ENCODE assay signal across 11 cellular contexts in genomic region chr2:151619337-151619989, GRCh38.
DNase-seq lines count a peak whose midpoint lies in the region; ATAC-seq and TF ChIP-seq lines count a peak whose summit lies in the region.
"Had no signal": no experiment of that assay in that cellular context is flagged by ENCODE, and none has a peak within 500 bp of the region (broad histone marks: within the 10 kb centered on the region; RNA-seq: fewer than 3 reads in every experiment).

No MANE protein-coding gene starts in this region.

- peaks cover 5% of the 10 kb centered on the region for H3K27me3 Mint-ChIP-seq in activated T-helper 1 cell treated with anti-CD3 and anti-CD28 coated beads, Interleukin-12 subunit alpha, Interleukin-12 subunit beta, Interleukin-2, Interleukin-4 antibody, amounts not matched to agents 30 ng/mL and 10 ng/mL and 1 ng/mL, durations not matched to agents 14 hours and 24 hours and 36 hours (ENCODE audit: insufficient read depth)
- no peaks in the 10 kb centered on the region for H3K27me3 Mint-ChIP-seq in neural progenitor cell (ENCODE audit: insufficient read depth, low read depth)

- peaks cover under 1% of the 10 kb centered on the region for H3K9me3 Mint-ChIP-seq in activated T-helper 1 cell treated with anti-CD3 and anti-CD28 coated beads, Interleukin-12 subunit alpha, Interleukin-12 subunit beta, Interleukin-2, Interleukin-4 antibody, amounts not matched to agents 30 ng/mL and 10 ng/mL and 1 ng/mL, durations not matched to agents 14 hours and 24 hours and 36 hours
- H3K9me3 Mint-ChIP-seq in neural progenitor cell: no peaks in the 10 kb centered on the region
- H3K9me3 Mint-ChIP-seq: activated naive CD8-positive, alpha-beta T cell treated with anti-CD3 and anti-CD28 coated beads, Interleukin-2, amount 10 ng/mL, durations not matched to agents 7 days and 5 days had no signal

- TF ChIP-seq CTCF in fibroblast of pulmonary artery (IDR thresholded peaks at IDR 0.05; ENCODE audit: low read length, missing control alignments) (no peak), gastrocnemius medialis (IDR thresholded peaks at IDR 0.05 in 4 of 5, conservative IDR thresholded peaks at IDR 0.05 in 1 of 5) (no peak), neural progenitor cell (IDR thresholded peaks at IDR 0.05) (no peak)

- in situ Hi-C loops in SK-MEL-5 (cut with HindIII; ENCODE audit: low pct_unique_long_range_greater_than_20kb, low sequenced_read_pairs) (no loop called here), gastrocnemius medialis (cut with MboI; ENCODE audit: low sequenced_read_pairs in 4 of 4) (loop anchor here in 2 of 4 donors (25.0 kb wide), 1 partner anchor 393 kb away; no protein-coding TSS in a partner anchor)

- no peak overlapping the region for H3K4me3 Mint-ChIP-seq in activated T-helper 1 cell treated with anti-CD3 and anti-CD28 coated beads, Interleukin-12 subunit alpha, Interleukin-12 subunit beta, Interleukin-2, Interleukin-4 antibody, amounts not matched to agents 30 ng/mL and 10 ng/mL and 1 ng/mL, durations not matched to agents 14 hours and 24 hours and 36 hours
- H3K4me3 Mint-ChIP-seq in neural progenitor cell: no peak overlapping the region
- H3K4me3 Mint-ChIP-seq: activated naive CD8-positive, alpha-beta T cell treated with anti-CD3 and anti-CD28 coated beads, Interleukin-2, amount 10 ng/mL, durations not matched to agents 7 days and 5 days had no signal

- H3K4me2 ChIP-seq in neural progenitor cell: no peak overlapping the region

- H3K9me3 ChIP-seq in gastrocnemius medialis (no peaks in the 10 kb centered on the region), neural progenitor cell (ENCODE audit: low read depth) (no peaks in the 10 kb centered on the region)

- peak; percentile 84 for DNase-seq in SK-MEL-5 (ENCODE audit: low read depth, low spot score)
- peak; percentile 35 for DNase-seq in fibroblast of pulmonary artery (ENCODE audit: low read depth)
- DNase-seq in gastrocnemius medialis: no peak
- DNase-seq in HUDEP-2 (lab: John Stamatoyannopoulos, UW; ENCODE audit: unreplicated experiment in 76 of 76): no peak
- no peak for DNase-seq in NCI-H524 (lab: John Stamatoyannopoulos, UW)
- no peak for DNase-seq in activated T-helper 1 cell treated with anti-CD3 and anti-CD28 coated beads, Interleukin-12 subunit alpha, Interleukin-12 subunit beta, Interleukin-2, Interleukin-4 antibody, amounts not matched to agents 30 ng/mL and 10 ng/mL and 1 ng/mL, durations not matched to agents 14 hours and 24 hours and 36 hours (ENCODE audit: low spot score)
- DNase-seq in neural progenitor cell (ENCODE audit: low spot score): no peak
- DNase-seq: activated naive CD8-positive, alpha-beta T cell treated with anti-CD3 and anti-CD28 coated beads, Interleukin-2, amount 10 ng/mL, durations not matched to agents 7 days and 5 days; NCI-H1048; right cardiac atrium had no signal

- H3K4me3 ChIP-seq in fibroblast of pulmonary artery (replicated peaks; ENCODE audit: low read depth, low read length) (no peak overlapping the region), gastrocnemius medialis (no peak overlapping the region), neural progenitor cell (no peak overlapping the region)

- peaks cover 0 to 98% of the 10 kb centered on the region in 2 donors for H3K36me3 ChIP-seq in gastrocnemius medialis
- H3K36me3 ChIP-seq in neural progenitor cell: no peaks in the 10 kb centered on the region

- no peaks in the 10 kb centered on the region for H3K36me3 Mint-ChIP-seq in activated T-helper 1 cell treated with anti-CD3 and anti-CD28 coated beads, Interleukin-12 subunit alpha, Interleukin-12 subunit beta, Interleukin-2, Interleukin-4 antibody, amounts not matched to agents 30 ng/mL and 10 ng/mL and 1 ng/mL, durations not matched to agents 14 hours and 24 hours and 36 hours (ENCODE audit: low read depth)
- H3K36me3 Mint-ChIP-seq in neural progenitor cell: no peaks in the 10 kb centered on the region

- H2AFZ ChIP-seq in neural progenitor cell (replicated peaks): no peak overlapping the region

- H3K4me1 ChIP-seq in gastrocnemius medialis (peaks cover 0 to 11% of the 10 kb centered on the region in 2 donors), neural progenitor cell (no peaks in the 10 kb centered on the region)

- intact Hi-C loops in gastrocnemius medialis (cut with DNase I; ENCODE audit: low total_unique reads): loop anchor here (5.0 kb wide), 3 partner anchors 48 to 112 kb away; no protein-coding TSS in a partner anchor
- intact Hi-C loops in activated T-helper 1 cell treated with anti-CD3 and anti-CD28 coated beads, Interleukin-12 subunit alpha, Interleukin-12 subunit beta, Interleukin-2, Interleukin-4 antibody, amounts not matched to agents 30 ng/mL and 10 ng/mL and 1 ng/mL, durations not matched to agents 14 hours and 24 hours and 36 hours (cut with micrococcal nuclease): loop anchor here (10.0 kb wide), 1 partner anchor 405 kb away; no protein-coding TSS in a partner anchor

- peak; percentile 67 for ATAC-seq in HG03432 (IDR thresholded peaks at IDR 0.05; ENCODE audit: unreplicated experiment)
- peak in 1 of 2 donors; percentile 45 for ATAC-seq in gastrocnemius medialis

- H4K20me1 ChIP-seq in neural progenitor cell (ENCODE audit: low read depth): no peaks in the 10 kb centered on the region

- no peak overlapping the region for H3K27ac Mint-ChIP-seq in activated T-helper 1 cell treated with anti-CD3 and anti-CD28 coated beads, Interleukin-12 subunit alpha, Interleukin-12 subunit beta, Interleukin-2, Interleukin-4 antibody, amounts not matched to agents 30 ng/mL and 10 ng/mL and 1 ng/mL, durations not matched to agents 14 hours and 24 hours and 36 hours
- H3K27ac Mint-ChIP-seq in neural progenitor cell: no peak overlapping the region
- H3K27ac Mint-ChIP-seq: activated naive CD8-positive, alpha-beta T cell treated with anti-CD3 and anti-CD28 coated beads, Interleukin-2, amount 10 ng/mL, durations not matched to agents 7 days and 5 days had no signal

- no peaks in the 10 kb centered on the region for H3F3A ChIP-seq in neural progenitor cell (ENCODE audit: low read depth)

- TF ChIP-seq POLR2A in gastrocnemius medialis (IDR thresholded peaks at IDR 0.05): no peak

- peaks cover 12% of the 10 kb centered on the region for H3K4me1 Mint-ChIP-seq in activated T-helper 1 cell treated with anti-CD3 and anti-CD28 coated beads, Interleukin-12 subunit alpha, Interleukin-12 subunit beta, Interleukin-2, Interleukin-4 antibody, amounts not matched to agents 30 ng/mL and 10 ng/mL and 1 ng/mL, durations not matched to agents 14 hours and 24 hours and 36 hours (ENCODE audit: low read depth)
- no peaks in the 10 kb centered on the region for H3K4me1 Mint-ChIP-seq in neural progenitor cell

- no peaks in the 10 kb centered on the region for H3K27me3 ChIP-seq in gastrocnemius medialis
- H3K27me3 ChIP-seq in neural progenitor cell: no peaks in the 10 kb centered on the region

- no peak overlapping the region for H3K9ac ChIP-seq in neural progenitor cell

- H3K79me2 ChIP-seq in neural progenitor cell (ENCODE audit: low read depth): no peaks in the 10 kb centered on the region

- H3K27ac ChIP-seq in gastrocnemius medialis: peak overlapping the region in 3 of 4 donors; percentile 13 to 54 (median 51)
- no peak overlapping the region for H3K27ac ChIP-seq in neural progenitor cell

Comparison
In these comparisons a context has a peak if more than half of its experiments do, and no peak if none do; other contexts are left out.
1. DNase-seq: peak in SK-MEL-5 (single experiment) and fibroblast of pulmonary artery (single experiment); none in gastrocnemius medialis (0 of 2), HUDEP-2 (0 of 76), NCI-H524 (0 of 2), activated T-helper 1 cell treated with anti-CD3 and anti-CD28 coated beads, Interleukin-12 subunit alpha, Interleukin-12 subunit beta, Interleukin-2, Interleukin-4 antibody, amounts not matched to agents 30 ng/mL and 10 ng/mL and 1 ng/mL, durations not matched to agents 14 hours and 24 hours and 36 hours (single experiment) and neural progenitor cell (single experiment).